ENCODE assay signal across 8 cellular contexts in the genomic region with DNA sequence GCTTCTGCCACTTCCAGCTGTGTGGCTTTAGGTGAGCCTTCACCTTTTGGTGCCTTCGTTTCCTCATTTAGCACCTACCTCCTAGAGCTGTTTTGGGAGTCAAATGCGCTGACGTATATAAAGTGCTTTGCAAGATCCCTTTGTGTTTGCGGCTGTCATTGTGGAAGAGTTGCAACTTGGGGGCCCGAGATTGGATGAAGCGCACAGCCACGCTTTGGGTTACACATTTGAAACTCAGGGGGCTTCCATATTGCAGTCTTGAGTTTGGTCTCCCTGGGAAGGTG. TPM values are rescaled to one million over a fixed set of nuclear protein-coding genes. Genes with fewer than 3 reads are reported as not detected.
A peak's percentile ranks its signal among the peaks of the same experiment; 100 is the strongest.
DNase-seq lines count a peak whose midpoint lies in the region; ATAC-seq, FAIRE-seq and TF ChIP-seq lines count a peak whose summit lies in the region.

No MANE protein-coding gene starts in this region.

- no peak overlapping the region for H4K5ac ChIP-seq in mesendoderm (ENCODE audit: low read length)

- peak overlapping the region; percentile 64 for H2BK5ac ChIP-seq in mesendoderm (ENCODE audit: low read length)

- no peaks in the 10 kb centered on the region for H4K20me1 ChIP-seq in HCT116 (ENCODE audit: insufficient read depth)

- peak overlapping the region; percentile 6 for H4K8ac ChIP-seq in mesendoderm (ENCODE audit: low read depth, low read length)

- H3K27me3 ChIP-seq in A673 (replicated peaks; ENCODE audit: insufficient read depth, low read depth, low read length, poor library complexity) (no peaks in the 10 kb centered on the region), HCT116 (ENCODE audit: insufficient read depth, low read length) (no peaks in the 10 kb centered on the region), mesendoderm (ENCODE audit: insufficient read depth, low read length, poor library complexity) (no peaks in the 10 kb centered on the region)

- no CpG with 5 or more reads among the region's 7 CpGs for WGBS in mesendoderm (ENCODE audit: extremely low coverage, insufficient coverage, low lambda C conversion rate)

- H2AK5ac ChIP-seq in mesendoderm (ENCODE audit: low read length) = peak overlapping the region; percentile 9

- H3K36me3 ChIP-seq in A673 (ENCODE audit: insufficient read depth, low read length, poor library complexity, severe bottlenecking) (peaks cover 16% of the 10 kb centered on the region), HCT116 (ENCODE audit: control insufficient read depth in 1 of 2, insufficient read depth in 2 of 2, low read length in 2 of 2) (peaks cover 2 to 7% of the 10 kb centered on the region in 2 experiments; a peak in 3 of 4 replicates), mesendoderm (ENCODE audit: control insufficient read depth, insufficient read depth, low read length) (peaks cover 1% of the 10 kb centered on the region)

- POLR2A ChIA-PET in A673 (lab: Charles Lee; ENCODE audit: low non-redundant PET) (no interaction called here), HCT116 (lab: Charles Lee) (interaction anchor here (0.8 to 1.0 kb wide), 2 partner anchors 9 to 253 kb away, joined by 3 to 4 read pairs; a partner anchor contains a TSS)

- H2BK120ac ChIP-seq in mesendoderm (ENCODE audit: low read depth, low read length) = no peak overlapping the region

- peaks cover 26% of the 10 kb centered on the region for H3K79me1 ChIP-seq in mesendoderm (ENCODE audit: low read length)

- H3K9ac ChIP-seq in HCT116 (ENCODE audit: low read length) (peak overlapping the region; percentile 92), mesendoderm (ENCODE audit: low read length) (peak overlapping the region; percentile 97)

- H3K56ac ChIP-seq in mesendoderm (ENCODE audit: low read length) = peak overlapping the region; percentile 98

- TF ChIP-seq POLR2A in HCT116 (IDR thresholded peaks at IDR 0.05; ENCODE audit: borderline replicate concordance, extremely low read depth, insufficient read depth, insufficient read length) (no peak), GM12892 (IDR thresholded peaks at IDR 0.05; ENCODE audit: low read depth, low read length) (no peak)

- CTCF ChIA-PET in A673 (lab: Charles Lee) (no interaction called here), HCT116 (lab: Charles Lee) (no interaction called here)

- TF ChIP-seq CTCF in A673 (conservative IDR thresholded peaks at IDR 0.05; ENCODE audit: low read depth, low read length) (no peak), HCT116 (IDR thresholded peaks at IDR 0.05 in 2 of 3, conservative IDR thresholded peaks at IDR 0.05 in 1 of 3; ENCODE audit: borderline replicate concordance in 1 of 3, insufficient read depth in 1 of 3, low read depth in 2 of 3, low read length in 2 of 3) (no peak), astrocyte of the spinal cord (IDR thresholded peaks at IDR 0.05; ENCODE audit: low read depth, low read length) (no peak)

- H3K9me2 ChIP-seq in HCT116 (ENCODE audit: insufficient read depth) = no peaks in the 10 kb centered on the region

- FAIRE-seq in GM12892 (lab: Jason Lieb, UNC) = no peak

- peak overlapping the region; percentile 76 for H3K18ac ChIP-seq in mesendoderm (ENCODE audit: low read length)

- in situ Hi-C loops in astrocyte of the spinal cord (cut with HindIII; ENCODE audit: low sequenced_read_pairs) = no loop called here

- RAD21 ChIA-PET in HCT116 (lab: Charles Lee; ENCODE audit: low non-redundant PET in 1 of 2, low total read pairs in 2 of 2, uncharacterized antibody in 2 of 2, unreplicated experiment in 2 of 2) = no interaction called here

- intact Hi-C loops in A673 (cut with micrococcal nuclease; ENCODE audit: unreplicated experiment) = loop anchor here (5.0 kb wide), 2 partner anchors 172 to 257 kb away; a partner anchor contains a TSS
- intact Hi-C loops in HCT116 (cut with micrococcal nuclease) = loop anchor here (10.0 kb wide), 1 partner anchor 165 kb away; no protein-coding TSS in a partner anchor

- H3K4me1 ChIP-seq in A673 (ENCODE audit: insufficient read depth, low read length, poor library complexity, severe bottlenecking) (peaks cover 21% of the 10 kb centered on the region), HCT116 (ENCODE audit: control insufficient read depth in 1 of 2, insufficient read depth in 2 of 2, low read length in 2 of 2) (peaks cover 21 to 33% of the 10 kb centered on the region in 2 experiments), mesendoderm (ENCODE audit: control insufficient read depth, low read depth, low read length) (peaks cover 9% of the 10 kb centered on the region)

- H3K4me2 ChIP-seq in HCT116 (ENCODE audit: low read length) = peak overlapping the region; percentile 100
- H3K4me2 ChIP-seq in mesendoderm (ENCODE audit: low read length) = peak overlapping the region; percentile 76

- H3K4me3 ChIP-seq in A673 (ENCODE audit: low read depth, low read length, poor library complexity, severe bottlenecking) (peak overlapping the region; percentile 72), HCT116 (replicated peaks in 1 of 2; ENCODE audit: low read depth in 1 of 2, low read length in 2 of 2) (peak overlapping the region; percentile 90 to 91), astrocyte of the spinal cord (ENCODE audit: low read depth, low read length) (peak overlapping the region; percentile 84), mesendoderm (ENCODE audit: low read length) (peak overlapping the region; percentile 88)

- H3K27ac ChIP-seq in A673 (ENCODE audit: low read depth, low read length, poor library complexity, severe bottlenecking) = peak overlapping the region; percentile 95
- peak overlapping the region; percentile 88 for H3K27ac ChIP-seq in HCT116 (ENCODE audit: low read depth, low read length)
- H3K27ac ChIP-seq in mesendoderm (ENCODE audit: low read depth, low read length) = no peak overlapping the region

- peaks cover 48% of the 10 kb centered on the region for H3K79me2 ChIP-seq in HCT116 (ENCODE audit: insufficient read depth, low read length)
- H3K79me2 ChIP-seq in mesendoderm (ENCODE audit: control insufficient read depth, insufficient read depth, low read length) = peaks cover 15% of the 10 kb centered on the region

- ATAC-seq in HCT116 (no peak), HG03520 (IDR thresholded peaks at IDR 0.05; ENCODE audit: unreplicated experiment) (no peak)

- H3K4ac ChIP-seq in mesendoderm (ENCODE audit: low read depth, low read length) = peak overlapping the region; percentile 83

- BruUV-seq in A673 (replicated peaks; lab: Mats Ljungman, UMichigan) = no TSS peak
- BruUV-seq in HCT116 (replicated peaks; lab: Mats Ljungman, UMichigan) = no TSS peak

- H2AFZ ChIP-seq in HCT116 (ENCODE audit: low read depth, low read length, poor library complexity, severe bottlenecking) = no peak overlapping the region

- no peak overlapping the region for H2BK15ac ChIP-seq in mesendoderm (replicated peaks; ENCODE audit: low read depth)

- DNase-seq in A673 (ENCODE audit: low spot score) (peak; percentile 39), HCT116 (ENCODE audit: low read depth, low spot score) (no peak), astrocyte of the spinal cord (ENCODE audit: low read depth, low spot score) (no peak), mesendoderm (no peak), GM12892 (ENCODE audit: insufficient read length) (no peak), globus pallidus (ENCODE audit: low spot score) (no peak), SW 1271 (lab: John Stamatoyannopoulos, UW) (no peak)

- H3K23ac ChIP-seq in mesendoderm (ENCODE audit: low read length) = peak overlapping the region; percentile 84

- H3K9me3 ChIP-seq in A673 (ENCODE audit: low read depth, low read length, poor library complexity, severe bottlenecking) = no peaks in the 10 kb centered on the region
- H3K9me3 ChIP-seq in HCT116 (ENCODE audit: control insufficient read depth in 1 of 2, insufficient read depth in 1 of 2, low read depth in 1 of 2, low read length in 2 of 2) = no peaks in the 10 kb centered on the region

- no peak for TF ChIP-seq RAD21 in HCT116 (IDR thresholded peaks at IDR 0.05; ENCODE audit: low read depth)

TF ChIP-seq in HCT116, 20 proteins besides CTCF, POLR2A, EP300 and RAD21:
- no peak for TF ChIP-seq EZH2phosphoT487 (IDR thresholded peaks at IDR 0.05; ENCODE audit: borderline replicate concordance)

RNA-seq across cellular contexts. Expression of a gene that starts 0.6 kb away (rescaled TPM):
- total RNA-seq in A673 (2021) (180 and 189 TPM in 2 replicates), HCT116 (2021; ENCODE audit: unreplicated experiment) (128 TPM)
- 178 and 187 TPM in 2 replicates for polyA plus RNA-seq in HCT116 (2012)
- polyA plus RNA-seq in mesendoderm (2013, experiment 1 of 2) = 118 TPM
- polyA plus RNA-seq in mesendoderm (2013, experiment 2 of 2) = 115 TPM
- 157 TPM for polyA plus RNA-seq in GM12892 (2012; ENCODE audit: missing spikeins)

RNA-seq across cellular contexts. Expression of a gene that starts 4.8 kb away (rescaled TPM):
- 18.2 and 22.2 TPM in 2 replicates for total RNA-seq in A673 (2021)
- 29.5 TPM for total RNA-seq in HCT116 (2021; ENCODE audit: unreplicated experiment)
- 24.1 and 26.2 TPM in 2 replicates for polyA plus RNA-seq in HCT116 (2012)
- polyA plus RNA-seq in mesendoderm (2013, experiment 1 of 2) = 5.2 TPM
- polyA plus RNA-seq in mesendoderm (2013, experiment 2 of 2) = 4.9 TPM
- polyA plus RNA-seq in GM12892 (2012; ENCODE audit: missing spikeins) = 8.8 TPM

RNA-seq across cellular contexts. Expression of a gene that starts 13.6 kb away (rescaled TPM):
- 8.9 and 10.6 TPM in 2 replicates for total RNA-seq in A673 (2021)
- 14.7 TPM for total RNA-seq in HCT116 (2021; ENCODE audit: unreplicated experiment)
- polyA plus RNA-seq in HCT116 (2012) = 9.8 and 10.6 TPM in 2 replicates
- 1.4 TPM for polyA plus RNA-seq in mesendoderm (2013, experiment 1 of 2)
- 1.2 TPM for polyA plus RNA-seq in mesendoderm (2013, experiment 2 of 2)
- polyA plus RNA-seq in GM12892 (2012; ENCODE audit: missing spikeins) = 0.40 TPM
